19 cellular contexts compared by ENCODE assay signal in genomic region chr11:98835336-98835735, GRCh38.
DNase-seq lines count a peak whose midpoint lies in the region; ATAC-seq, FAIRE-seq and TF ChIP-seq lines count a peak whose summit lies in the region.
"Had no signal": no experiment of that assay in that cellular context is flagged by ENCODE, and none has a peak within 500 bp of the region (broad histone marks: within the 10 kb centered on the region; RNA-seq: fewer than 3 reads in every experiment).

No MANE protein-coding gene starts in this region.

- H3K27me3 ChIP-seq in K562 (ENCODE audit: control insufficient read depth in 2 of 2, insufficient read depth in 2 of 2, low read length in 2 of 2) (no peaks in the 10 kb centered on the region), smooth muscle cell (ENCODE audit: low read depth) (no peaks in the 10 kb centered on the region)

- in situ Hi-C loops in K562 (cut with MboI), result no loop called here

- ATAC-seq in K562, result no peak
- ATAC-seq in activated T-cell treated with anti-CD3 and anti-CD28 coated beads, Interleukin-2, amount 50 U/mL, for 4 hours, result no peak

- TF ChIP-seq CTCF in LNCaP clone FGC (IDR thresholded peaks at IDR 0.05; ENCODE audit: control insufficient read depth, extremely low read depth, insufficient read depth) (no peak), K562 (IDR thresholded peaks at IDR 0.05 in 2 of 3, conservative IDR thresholded peaks at IDR 0.05 in 1 of 3; ENCODE audit: insufficient read depth in 2 of 3, low read depth in 1 of 3, low read length in 3 of 3) (no peak), smooth muscle cell (IDR thresholded peaks at IDR 0.05; ENCODE audit: borderline replicate concordance, insufficient read depth, poor library complexity, severe bottlenecking) (no peak)

- peaks cover 9% of the 10 kb centered on the region for H3K9me3 Mint-ChIP-seq in activated T-cell treated with anti-CD3 and anti-CD28 coated beads, Interleukin-2, amount 50 U/mL, for 4 hours

- CTCF ChIA-PET in K562 (lab: Yijun Ruan, JAX; ENCODE audit: low intra/inter-chr PET ratio), result no interaction called here

- no peak overlapping the region for H3K27ac ChIP-seq in K562 (ENCODE audit: extremely low read depth, low read depth, low read length)
- peak overlapping the region; percentile 9 for H3K27ac ChIP-seq in smooth muscle cell (ENCODE audit: low read depth)
- H3K27ac ChIP-seq: GM23248 had no signal

- no peak overlapping the region for H3K4me3 Mint-ChIP-seq in activated T-cell treated with anti-CD3 and anti-CD28 coated beads, Interleukin-2, amount 50 U/mL, for 4 hours
- H3K4me3 Mint-ChIP-seq: B cell; CD4-positive, alpha-beta T cell had no signal

- peak; percentile 14 for DNase-seq in LNCaP clone FGC (ENCODE audit: low read depth)
- DNase-seq in NOMO-1 treated with DMSO at 0.1 percent for 48 hours (lab: John Stamatoyannopoulos, UW; ENCODE audit: unreplicated experiment), result peak; percentile 76
- no peak for DNase-seq in K562 (ENCODE audit: extremely low read depth in 1 of 4, low spot score in 3 of 4)
- DNase-seq in smooth muscle cell (lab: John Stamatoyannopoulos, UW; ENCODE audit: unreplicated experiment), result no peak
- DNase-seq in germinal center (ENCODE audit: low spot score), result no peak
- no peak for DNase-seq in globus pallidus (ENCODE audit: low spot score)
- DNase-seq in activated T-cell treated with anti-CD3 and anti-CD28 coated beads, Interleukin-2, amount 50 U/mL, for 4 hours, result no peak
- DNase-seq: CD4-positive, alpha-beta T cell; EL; GM23248; Karpas-422; NCI-H1105 treated with DMSO at 0.1 percent for 48 hours; NCI-H1694 treated with DMSO at 0.1 percent for 48 hours; NCI-H446; NCI-H748 treated with DMSO at 0.1 percent for 48 hours; Right ventricle myocardium superior; T-helper 2 cell had no signal

- no peaks in the 10 kb centered on the region for H3K36me3 Mint-ChIP-seq in activated T-cell treated with anti-CD3 and anti-CD28 coated beads, Interleukin-2, amount 50 U/mL, for 4 hours (ENCODE audit: insufficient read depth)

- no peak overlapping the region for H3K9ac ChIP-seq in K562 (ENCODE audit: insufficient read depth in 1 of 2, low read depth in 2 of 2, low read length in 2 of 2)
- no peak overlapping the region for H3K9ac ChIP-seq in smooth muscle cell (ENCODE audit: low read depth)
- H3K9ac ChIP-seq: GM23248 had no signal

- H2AFZ ChIP-seq in K562 (ENCODE audit: low read depth, low read length) (no peak overlapping the region), smooth muscle cell (ENCODE audit: low read depth) (peak overlapping the region; percentile 81)
- H2AFZ ChIP-seq: GM23248 had no signal

- H3K4me1 ChIP-seq in K562 (replicated peaks in 1 of 2; ENCODE audit: control insufficient read depth in 2 of 2, insufficient read depth in 2 of 2, low read length in 2 of 2), result no peaks in the 10 kb centered on the region
- no peaks in the 10 kb centered on the region for H3K4me1 ChIP-seq in smooth muscle cell (ENCODE audit: low read depth)

- H3F3A ChIP-seq in smooth muscle cell (ENCODE audit: low read depth), result no peaks in the 10 kb centered on the region

- no peak for TF ChIP-seq RAD21 in K562 (CRISPR knock-in tag; conservative IDR thresholded peaks at IDR 0.05 in 1 of 2, IDR thresholded peaks at IDR 0.05 in 1 of 2)

- H3K9me3 ChIP-seq in K562 (replicated peaks; ENCODE audit: control insufficient read depth, insufficient read depth, low read depth, low read length) (no peaks in the 10 kb centered on the region; the same call in 1 of the 2 replicates), smooth muscle cell (replicated peaks; ENCODE audit: low read depth) (no peaks in the 10 kb centered on the region)

- no peaks in the 10 kb centered on the region for H3K79me2 ChIP-seq in K562 (ENCODE audit: control insufficient read depth, insufficient read depth, low read length)
- H3K79me2 ChIP-seq in smooth muscle cell (ENCODE audit: low read depth), result no peaks in the 10 kb centered on the region

- no peak overlapping the region for H3K4me2 ChIP-seq in K562 (ENCODE audit: insufficient read depth, low read length)
- peak overlapping the region; percentile 43 for H3K4me2 ChIP-seq in smooth muscle cell

- intact Hi-C loops in K562 (cut with micrococcal nuclease), result no loop called here

- FAIRE-seq in K562 (lab: Jason Lieb, UNC), result no peak
- FAIRE-seq: RCC 7860 had no signal

- TF ChIP-seq EP300 in K562 (IDR thresholded peaks at IDR 0.05; ENCODE audit: low read length), result no peak

- WGBS in K562 (ENCODE audit: insufficient coverage, low coverage, missing lambda C conversion rate), result 22% methylated on average over 2 of the region's 2 CpGs
- WGBS in smooth muscle cell (ENCODE audit: low lambda C conversion rate), result 59% methylated on average over 2 of the region's 2 CpGs

- H3K36me3 ChIP-seq in K562 (ENCODE audit: control insufficient read depth, insufficient read depth, low read length) (no peaks in the 10 kb centered on the region), smooth muscle cell (ENCODE audit: low read depth) (no peaks in the 10 kb centered on the region)

- H3K4me1 Mint-ChIP-seq in activated T-cell treated with anti-CD3 and anti-CD28 coated beads, Interleukin-2, amount 50 U/mL, for 4 hours (ENCODE audit: low read depth), result no peaks in the 10 kb centered on the region
- H3K4me1 Mint-ChIP-seq: B cell had no signal

- no peaks in the 10 kb centered on the region for H3K9me1 ChIP-seq in K562 (ENCODE audit: control insufficient read depth, insufficient read depth, low read length)

- H3K4me3 ChIP-seq in LNCaP clone FGC (ENCODE audit: low read depth, low read length) (no peak overlapping the region), K562 (no peak overlapping the region), smooth muscle cell (no peak overlapping the region)
- H3K4me3 ChIP-seq: GM23248 had no signal

- no peaks in the 10 kb centered on the region for H3K27me3 Mint-ChIP-seq in activated T-cell treated with anti-CD3 and anti-CD28 coated beads, Interleukin-2, amount 50 U/mL, for 4 hours (ENCODE audit: low read depth)
- H3K27me3 Mint-ChIP-seq: B cell; CD4-positive, alpha-beta T cell had no signal

- no peak for TF ChIP-seq POLR2A in K562 (conservative IDR thresholded peaks at IDR 0.05)

- H4K20me1 ChIP-seq in K562 (replicated peaks; ENCODE audit: control insufficient read depth, insufficient read depth, low read length) (no peaks in the 10 kb centered on the region), smooth muscle cell (ENCODE audit: low read depth) (no peaks in the 10 kb centered on the region)

- BruUV-seq in K562 (replicated peaks; lab: Mats Ljungman, UMichigan), result no TSS peak

- POLR2A ChIA-PET in K562 (lab: Yijun Ruan, JAX), result no interaction called here

TF ChIP-seq in K562, 482 proteins besides CTCF, POLR2A, EP300 and RAD21 (continues in another document):
- TF ChIP-seq, protein P1, sequence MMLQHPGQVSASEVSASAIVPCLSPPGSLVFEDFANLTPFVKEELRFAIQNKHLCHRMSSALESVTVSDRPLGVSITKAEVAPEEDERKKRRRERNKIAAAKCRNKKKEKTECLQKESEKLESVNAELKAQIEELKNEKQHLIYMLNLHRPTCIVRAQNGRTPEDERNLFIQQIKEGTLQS (IDR thresholded peaks at IDR 0.05), result no peak
- TF ChIP-seq, protein P1 (CRISPR knock-in tag; conservative IDR thresholded peaks at IDR 0.05), result no peak
- no peak for TF ChIP-seq POLR2AphosphoS2 (IDR thresholded peaks at IDR 0.05; ENCODE audit: low read length)
- TF ChIP-seq TEAD4 (IDR thresholded peaks at IDR 0.05; ENCODE audit: low read length), result no peak
- TF ChIP-seq TEAD4 (CRISPR knock-in tag; IDR thresholded peaks at IDR 0.05; ENCODE audit: borderline replicate concordance), result no peak
- no peak for TF ChIP-seq PYGO2 (tag; IDR thresholded peaks at IDR 0.05)
- no peak for TF ChIP-seq SIRT6 (IDR thresholded peaks at IDR 0.05; ENCODE audit: low read depth, low read length)
- TF ChIP-seq ARID2 (IDR thresholded peaks at IDR 0.05), result no peak
- TF ChIP-seq ZNF224 (CRISPR knock-in tag; IDR thresholded peaks at IDR 0.05), result no peak
- no peak for TF ChIP-seq ERF (CRISPR knock-in tag; IDR thresholded peaks at IDR 0.05)
- peak in 1 of 2 experiments; percentile 9; a peak in 1 of 4 replicates for TF ChIP-seq TRIM24 (IDR thresholded peaks at IDR 0.05)
- no peak for TF ChIP-seq FUS (optimal IDR thresholded peaks at IDR 0.05; ENCODE audit: low read depth, low read length)
- no peak for TF ChIP-seq ZKSCAN1 (IDR thresholded peaks at IDR 0.05; ENCODE audit: low read depth, low read length)
- TF ChIP-seq CEBPG (CRISPR knock-in tag; IDR thresholded peaks at IDR 0.05), result no peak
- peak; percentile 38 to 47; a peak in 3 of 4 replicates for TF ChIP-seq CEBPG (tag; conservative IDR thresholded peaks at IDR 0.05 in 1 of 2, IDR thresholded peaks at IDR 0.05 in 1 of 2)
- TF ChIP-seq, protein P2, sequence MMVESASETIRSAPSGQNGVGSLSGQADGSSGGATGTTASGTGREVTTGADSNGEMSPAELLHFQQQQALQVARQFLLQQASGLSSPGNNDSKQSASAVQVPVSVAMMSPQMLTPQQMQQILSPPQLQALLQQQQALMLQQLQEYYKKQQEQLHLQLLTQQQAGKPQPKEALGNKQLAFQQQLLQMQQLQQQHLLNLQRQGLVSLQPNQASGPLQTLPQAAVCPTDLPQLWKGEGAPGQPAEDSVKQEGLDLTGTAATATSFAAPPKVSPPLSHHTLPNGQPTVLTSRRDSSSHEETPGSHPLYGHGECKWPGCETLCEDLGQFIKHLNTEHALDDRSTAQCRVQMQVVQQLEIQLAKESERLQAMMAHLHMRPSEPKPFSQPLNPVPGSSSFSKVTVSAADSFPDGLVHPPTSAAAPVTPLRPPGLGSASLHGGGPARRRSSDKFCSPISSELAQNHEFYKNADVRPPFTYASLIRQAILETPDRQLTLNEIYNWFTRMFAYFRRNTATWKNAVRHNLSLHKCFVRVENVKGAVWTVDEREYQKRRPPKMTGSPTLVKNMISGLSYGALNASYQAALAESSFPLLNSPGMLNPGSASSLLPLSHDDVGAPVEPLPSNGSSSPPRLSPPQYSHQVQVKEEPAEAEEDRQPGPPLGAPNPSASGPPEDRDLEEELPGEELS (CRISPR knock-in tag; IDR thresholded peaks at IDR 0.05; ENCODE audit: borderline replicate concordance), result no peak
- TF ChIP-seq PHF20 (IDR thresholded peaks at IDR 0.05; ENCODE audit: partially characterized antibody), result no peak
- TF ChIP-seq CHCHD3 (CRISPR knock-in tag; IDR thresholded peaks at IDR 0.05), result no peak

Comparison
In these comparisons a context has a peak if more than half of its experiments do, and no peak if none do; other contexts are left out.
1. DNase-seq: peak in LNCaP clone FGC (single experiment) and NOMO-1 treated with DMSO at 0.1 percent for 48 hours (single experiment); none in K562 (0 of 4), smooth muscle cell (single experiment), germinal center (single experiment), globus pallidus (single experiment) and activated T-cell treated with anti-CD3 and anti-CD28 coated beads, Interleukin-2, amount 50 U/mL, for 4 hours (single experiment).